ENCODE assay signal across 19 cellular contexts in genomic region chr9:90665072-90665471, GRCh38. TPM values are rescaled to one million over a fixed set of nuclear protein-coding genes. Genes with fewer than 3 reads are reported as not detected.
"Had no signal": no experiment of that assay in that cellular context is flagged by ENCODE, and none has a peak within 500 bp of the region (broad histone marks: within the 10 kb centered on the region; RNA-seq: fewer than 3 reads in every experiment).

No MANE protein-coding gene starts in this region.

- H3K36me3 Mint-ChIP-seq: activated CD4-positive, alpha-beta memory T cell treated with anti-CD3 and anti-CD28 coated beads for 36 hours; stimulated activated effector memory CD8-positive, alpha-beta T cell treated with anti-CD3 and anti-CD28 coated beads, Interleukin-12 subunit alpha, Interleukin-12 subunit beta, amount 100 ng/mL, for 72 hours had no signal

- H3K27ac Mint-ChIP-seq: activated CD4-positive, alpha-beta memory T cell treated with anti-CD3 and anti-CD28 coated beads for 36 hours; activated naive CD4-positive, alpha-beta T cell treated with anti-CD3 and anti-CD28 coated beads, Interleukin-2, amount 50 U/mL, for 72 hours; immature natural killer cell; naive B cell; progenitor cell of endocrine pancreas; stimulated activated effector memory CD8-positive, alpha-beta T cell treated with anti-CD3 and anti-CD28 coated beads, Interleukin-12 subunit alpha, Interleukin-12 subunit beta, amount 100 ng/mL, for 72 hours had no signal

- H3K9me3 Mint-ChIP-seq: central memory CD8-positive, alpha-beta T cell had no signal

- H3K4me3 Mint-ChIP-seq: activated CD4-positive, alpha-beta memory T cell treated with anti-CD3 and anti-CD28 coated beads for 36 hours; activated T-cell treated with anti-CD3 and anti-CD28 coated beads, Interleukin-2, amount 50 U/mL, for 4 hours; central memory CD8-positive, alpha-beta T cell; immature natural killer cell; naive B cell; stimulated activated effector memory CD8-positive, alpha-beta T cell treated with anti-CD3 and anti-CD28 coated beads, Interleukin-12 subunit alpha, Interleukin-12 subunit beta, amount 100 ng/mL, for 72 hours had no signal

- ATAC-seq: activated CD4-positive, CD25-positive, alpha-beta regulatory T cell treated with anti-CD3 and anti-CD28 coated beads, Interleukin-2, amount 50 U/mL, for 24 hours; activated naive CD4-positive, alpha-beta T cell treated with anti-CD3 and anti-CD28 coated beads, Interleukin-2, amount 50 U/mL, for 72 hours; activated T-cell treated with anti-CD3 and anti-CD28 coated beads, Interleukin-2, amount 50 U/mL, for 4 hours; body of pancreas; left cardiac atrium; right cardiac atrium; stimulated activated effector memory CD8-positive, alpha-beta T cell treated with anti-CD3 and anti-CD28 coated beads, Interleukin-12 subunit alpha, Interleukin-12 subunit beta, amount 100 ng/mL, for 72 hours had no signal

- DNase-seq: activated CD4-positive, alpha-beta memory T cell treated with anti-CD3 and anti-CD28 coated beads for 36 hours; activated effector memory CD4-positive, alpha-beta T cell treated with anti-CD3 and anti-CD28 coated beads, Interleukin-2, amount 50 U/mL, for 16 hours; activated T-cell treated with anti-CD3 and anti-CD28 coated beads, Interleukin-2, amount 50 U/mL, for 4 hours; amniotic stem cell; body of pancreas; effector memory CD4-positive, alpha-beta T cell; erythroblast; hippocampal formation; immature natural killer cell; left cardiac atrium; naive B cell; small intestine had no signal

- H3K4me1 Mint-ChIP-seq: central memory CD8-positive, alpha-beta T cell; naive B cell; stimulated activated effector memory CD8-positive, alpha-beta T cell treated with anti-CD3 and anti-CD28 coated beads, Interleukin-12 subunit alpha, Interleukin-12 subunit beta, amount 100 ng/mL, for 72 hours had no signal

RNA-seq across cellular contexts. Expression of gene DIRAS2, which starts 22.4 kb away (rescaled TPM):
- total RNA-seq: activated CD4-positive, alpha-beta memory T cell treated with anti-CD3 and anti-CD28 coated beads for 36 hours; activated naive CD4-positive, alpha-beta T cell treated with anti-CD3 and anti-CD28 coated beads, Interleukin-2, amount 50 U/mL, for 72 hours; left cardiac atrium; progenitor cell of endocrine pancreas; right cardiac atrium; vagina had no signal
